Comparison of ENCODE assay signal across 8 cellular contexts in genomic region chr4:6710282-6710681, GRCh38. TPM values are rescaled to one million over a fixed set of nuclear protein-coding genes. Genes with fewer than 3 reads are reported as not detected.
A peak's percentile ranks its signal among the peaks of the same experiment; 100 is the strongest.
DNase-seq lines count a peak whose midpoint lies in the region; ATAC-seq and TF ChIP-seq lines count a peak whose summit lies in the region.

No MANE protein-coding gene starts in this region.

- H3K4me3 ChIP-seq in OCI-LY7 (ENCODE audit: low read depth, low read length, poor library complexity, severe bottlenecking): peak overlapping the region; percentile 92
- peak overlapping the region; percentile 78 to 98 for H3K4me3 ChIP-seq in esophagus (ENCODE audit: low read depth in 1 of 2, low read length in 2 of 2)
- H3K4me3 ChIP-seq in prostate gland: peak overlapping the region; percentile 69

- H3K4me2 ChIP-seq in OCI-LY7 (ENCODE audit: low read length): peak overlapping the region; percentile 94

- H3K27ac ChIP-seq in OCI-LY7 (ENCODE audit: low read depth, low read length, poor library complexity, severe bottlenecking): peak overlapping the region; percentile 73
- H3K27ac ChIP-seq in esophagus (ENCODE audit: low read depth in 2 of 2, low read length in 1 of 2): peak overlapping the region; percentile 58 to 87
- H3K27ac ChIP-seq in prostate gland: peak overlapping the region; percentile 86

- no peak for TF ChIP-seq POLR2A in prostate gland (IDR thresholded peaks at IDR 0.05)

- TF ChIP-seq CTCF in OCI-LY7 (conservative IDR thresholded peaks at IDR 0.05; ENCODE audit: low read length) (no peak), prostate gland (IDR thresholded peaks at IDR 0.05) (no peak)

- H4K20me1 ChIP-seq in OCI-LY7 (ENCODE audit: insufficient read depth, low read length): 0 out of 2 replicates have a peak, but pooled peaks cover 9% of the 10 kb centered on the region

- DNase-seq in OCI-LY7 (ENCODE audit: low spot score): peak; percentile 18
- no peak for DNase-seq in prostate gland (ENCODE audit: low spot score)
- no peak for DNase-seq in NCI-H524 (lab: John Stamatoyannopoulos, UW)
- DNase-seq in HuH-7.5 (ENCODE audit: low spot score): no peak

- peak; percentile 15 for ATAC-seq in GM18867 (IDR thresholded peaks at IDR 0.05; ENCODE audit: unreplicated experiment)
- ATAC-seq in GM21367 (IDR thresholded peaks at IDR 0.05; ENCODE audit: unreplicated experiment): no peak
- no peak for ATAC-seq in HG03045 (IDR thresholded peaks at IDR 0.05; ENCODE audit: unreplicated experiment)

- 9 to 15% methylated on average over 6 of the region's 6 CpGs for WGBS in esophagus, 2 donors
- WGBS in prostate gland: 5% methylated on average over 6 of the region's 6 CpGs

- peaks cover 17% of the 10 kb centered on the region for H3K9me3 ChIP-seq in OCI-LY7 (ENCODE audit: low read length)
- H3K9me3 ChIP-seq in esophagus (ENCODE audit: control insufficient read depth in 2 of 2, insufficient read depth in 1 of 2, low read depth in 1 of 2, low read length in 1 of 2): no peaks in the 10 kb centered on the region
- no peaks in the 10 kb centered on the region for H3K9me3 ChIP-seq in prostate gland

- H3K4me1 ChIP-seq in OCI-LY7 (ENCODE audit: insufficient read depth, low read length, poor library complexity, severe bottlenecking) (peaks cover 45% of the 10 kb centered on the region), esophagus (ENCODE audit: control insufficient read depth in 2 of 2, insufficient read depth in 2 of 2, low read length in 1 of 2) (peaks cover 0 to 9% of the 10 kb centered on the region in 2 donors), prostate gland (replicated peaks) (no peaks in the 10 kb centered on the region)

- H3K79me2 ChIP-seq in OCI-LY7 (ENCODE audit: insufficient read depth, low read depth, low read length): peaks cover 44% of the 10 kb centered on the region

- H3K27me3 ChIP-seq in esophagus (ENCODE audit: control insufficient read depth in 1 of 2, insufficient read depth in 2 of 2, low read length in 2 of 2): no peaks in the 10 kb centered on the region
- no peaks in the 10 kb centered on the region for H3K27me3 ChIP-seq in prostate gland (replicated peaks; ENCODE audit: insufficient read depth)

- intact Hi-C loops in OCI-LY7 (cut with micrococcal nuclease; ENCODE audit: unreplicated experiment): no loop called here
- intact Hi-C loops in prostate gland (cut with DNase I): loop anchor here (10.0 kb wide), 1 partner anchor 275 kb away; no protein-coding TSS in a partner anchor

- POLR2A ChIA-PET in OCI-LY7 (lab: Charles Lee): interaction anchor here (0.8 to 1.0 kb wide), 3 partner anchors 8 to 38 kb away, joined by 3 to 5 read pairs (median 4); a partner anchor contains a TSS

- peaks cover 33% of the 10 kb centered on the region for H3K36me3 ChIP-seq in OCI-LY7 (ENCODE audit: insufficient read depth, low read length)
- peaks cover 0 to 4% of the 10 kb centered on the region in 2 donors for H3K36me3 ChIP-seq in esophagus (ENCODE audit: control insufficient read depth in 2 of 2, insufficient read depth in 2 of 2, low read length in 1 of 2)
- H3K36me3 ChIP-seq in prostate gland: no peaks in the 10 kb centered on the region

- BruUV-seq in OCI-LY7 (replicated peaks; lab: Mats Ljungman, UMichigan): no TSS peak

- peak overlapping the region; percentile 91 for H2AFZ ChIP-seq in OCI-LY7 (ENCODE audit: low read length)

- CTCF ChIA-PET in OCI-LY7 (lab: Charles Lee; ENCODE audit: unreplicated experiment): no interaction called here

- H3K9me2 ChIP-seq in OCI-LY7 (ENCODE audit: insufficient read depth, low read length): no peaks in the 10 kb centered on the region

RNA-seq across cellular contexts. Expression of gene MRFAP1L1, which starts 0.6 kb away (rescaled TPM):
- total RNA-seq in OCI-LY7 (2014; rRNA removed; shearing (Covaris generic)): 50.5 and 79.2 TPM in 2 replicates
- total RNA-seq in OCI-LY7 (2022): 49.3 and 50.1 TPM in 2 replicates
- 10 to 100 TPM; 47.1 to 54.9 TPM for polyA plus RNA-seq in esophagus
- total RNA-seq in prostate gland: 10 to 100 TPM; 65.2 to 81.9 TPM

RNA-seq across cellular contexts. Expression of gene BLOC1S4, which starts 5.7 kb away (rescaled TPM):
- total RNA-seq in OCI-LY7 (2014; rRNA removed; shearing (Covaris generic)): 26.5 and 36.1 TPM in 2 replicates
- total RNA-seq in OCI-LY7 (2022) (26.1 and 32.3 TPM in 2 replicates), prostate gland (10 to 100 TPM; 20.4 to 35.2 TPM)
- 1 to 10 TPM; 5.4 to 9.9 TPM for polyA plus RNA-seq in esophagus

RNA-seq across cellular contexts. Expression of gene S100P, which starts 16.6 kb away (rescaled TPM):
- not detected in 2 replicates for total RNA-seq in OCI-LY7 (2014; rRNA removed; shearing (Covaris generic))
- total RNA-seq in OCI-LY7 (2022) (not detected in 2 replicates), prostate gland (10 to 100 TPM in 1 of 2 donors, 1 to 10 TPM in 1; 7.3 to 21.9 TPM)
- polyA plus RNA-seq in esophagus: 100 to 1,000 TPM in 1 of 2 donors, 10 to 100 TPM in 1; 60.0 to 290 TPM

Comparison
In these comparisons a context has a peak if more than half of its experiments do, and no peak if none do; other contexts are left out.
1. RNA of gene S100P, which starts 16.6 kb away (total RNA-seq): 7.3 to 21.9 TPM in prostate gland; not detected in OCI-LY7; every median in the first group is over 4 times any median in the second.
2. Peak in every context shown above with its lines, with median percentiles within 50 percentile points of each other: H3K27ac ChIP-seq and H3K4me3 ChIP-seq.